In the genomic region with DNA sequence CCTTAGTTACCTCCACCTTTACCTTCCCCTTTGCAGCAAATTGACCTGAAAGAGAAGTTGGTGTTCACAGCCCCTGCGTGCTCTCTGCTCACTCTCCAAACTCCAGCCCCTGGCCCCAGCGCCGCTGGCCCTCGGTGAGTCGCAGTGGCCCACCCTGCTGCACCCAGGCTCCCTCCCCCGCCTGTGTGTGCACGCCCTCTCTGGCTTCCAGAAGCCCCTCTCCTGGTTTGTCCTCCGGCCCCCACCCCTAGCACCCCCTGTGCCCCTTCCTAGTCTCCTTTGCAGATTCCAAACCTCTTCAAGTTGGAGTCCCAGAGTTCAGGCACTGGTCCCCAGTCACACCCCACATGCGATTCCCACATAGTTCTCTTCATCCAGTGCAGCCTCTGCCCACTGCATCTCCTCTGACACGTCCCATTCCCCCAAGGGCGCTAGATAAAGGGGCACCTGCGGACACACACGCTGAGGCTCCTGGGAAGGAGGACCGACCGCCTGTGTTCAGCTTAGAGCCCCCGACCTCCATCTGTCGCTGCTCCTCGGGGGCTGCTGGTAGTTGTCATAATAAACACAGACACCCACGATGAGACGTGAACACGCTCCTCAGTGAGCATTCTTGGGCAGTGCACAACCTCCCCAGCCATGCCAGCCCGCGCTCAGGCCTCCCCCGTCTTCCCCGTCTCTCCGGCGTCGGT, we compare ENCODE assay signal across 6 cellular contexts. TPM values are rescaled to one million over a fixed set of nuclear protein-coding genes. Genes with fewer than 3 reads are reported as not detected.
DNase-seq lines count a peak whose midpoint lies in the region; ATAC-seq and TF ChIP-seq lines count a peak whose summit lies in the region.

No MANE protein-coding gene starts in this region.

- H3K4me1 ChIP-seq in upper lobe of right lung = peaks cover 32% of the 10 kb centered on the region

- H3K27me3 ChIP-seq in upper lobe of right lung = no peaks in the 10 kb centered on the region

- ATAC-seq in left cardiac atrium (peak; percentile 1 to 7), upper lobe of right lung (no peak)

- no peaks in the 10 kb centered on the region for H3K9me3 ChIP-seq in upper lobe of right lung

- H3K4me3 ChIP-seq in upper lobe of right lung = peak overlapping the region; percentile 70

- no peak overlapping the region for H3K27ac ChIP-seq in upper lobe of right lung

- intact Hi-C loops in left cardiac atrium (cut with DNase I) = loop anchor here in 1 of 2 donors (5.0 kb wide), 1 partner anchor 38 kb away; no protein-coding TSS in a partner anchor
- intact Hi-C loops in upper lobe of right lung (cut with DNase I) = no loop called here

- H3K36me3 ChIP-seq in upper lobe of right lung = no peaks in the 10 kb centered on the region

- DNase-seq in activated naive CD4-positive, alpha-beta T cell treated with Interleukin-2 at 50 U/mL for 16 hours = peak; percentile 32
- DNase-seq in activated naive CD4-positive, alpha-beta T cell (lab: John Stamatoyannopoulos, UW) = no peak
- DNase-seq in left cardiac atrium (no peak), upper lobe of right lung (no peak), epidermal melanocyte (ENCODE audit: insufficient read length, low spot score) (no peak), NCI-H1930 (lab: John Stamatoyannopoulos, UW) (no peak)

- TF ChIP-seq CTCF in upper lobe of right lung (IDR thresholded peaks at IDR 0.05) = no peak

RNA-seq across cellular contexts. Expression of a gene that starts 1.5 kb away (rescaled TPM):
- total RNA-seq in left cardiac atrium (10 to 100 TPM; 17.3 to 21.5 TPM), upper lobe of right lung (31.0 TPM)

RNA-seq across cellular contexts. Expression of a gene that starts 14.0 kb away (rescaled TPM):
- 1 to 10 TPM; 3.2 to 4.4 TPM for total RNA-seq in left cardiac atrium
- total RNA-seq in upper lobe of right lung = 76.7 TPM

RNA-seq across cellular contexts. Expression of a gene that starts 14.2 kb away (rescaled TPM):
- total RNA-seq in left cardiac atrium (1 to 10 TPM in 1 of 2 donors, under 1 TPM in 1; 0.58 to 1.1 TPM), upper lobe of right lung (5.9 TPM)

RNA-seq across cellular contexts. Expression of a gene that starts 37.5 kb away (rescaled TPM):
- total RNA-seq in left cardiac atrium (under 1 TPM; 0.47 to 0.68 TPM), upper lobe of right lung (3.2 TPM)

RNA-seq across cellular contexts. Expression of a gene that starts 39.4 kb away (rescaled TPM):
- total RNA-seq in left cardiac atrium = 10 to 100 TPM; 47.9 to 56.5 TPM
- 55.5 TPM for total RNA-seq in upper lobe of right lung

Comparison
In these comparisons a context has a peak if more than half of its experiments do, and no peak if none do; other contexts are left out.
1. RNA of a gene that starts 14.0 kb away (total RNA-seq): 76.7 TPM in upper lobe of right lung (single experiment); 3.2 to 4.4 TPM in left cardiac atrium; every median in the first group is over 10 times any median in the second.